In genomic region chr16:86638642-86639041, GRCh38 we compare ENCODE assay signal across 6 cellular contexts.
"Had no signal": no experiment of that assay in that cellular context is flagged by ENCODE, and none has a peak within 500 bp of the region (broad histone marks: within the 10 kb centered on the region; RNA-seq: fewer than 3 reads in every experiment).

No MANE protein-coding gene starts in this region.

- H3K4me2 ChIP-seq: GM23338, KMS-11 had no signal

- H3K9ac ChIP-seq: KMS-11 had no signal

- H3K36me3 Mint-ChIP-seq: IgD-negative memory B cell had no signal

- H3K4me3 Mint-ChIP-seq: GM23338, H9, IgD-negative memory B cell had no signal

- H2AFZ ChIP-seq: GM23338 had no signal

- H3K27ac ChIP-seq: KMS-11 had no signal

- H3K4me1 Mint-ChIP-seq: GM23338, IgD-negative memory B cell had no signal

- ATAC-seq: GM23338 had no signal

- H3K4me3 ChIP-seq: GM23338 had no signal

- DNase-seq: H9, HCEC 1CT, KBM-7 had no signal

- H3K27ac Mint-ChIP-seq: GM23338, H9, IgD-negative memory B cell had no signal
